ENCODE assay signal across 8 cellular contexts in genomic region chr6:32969685-32970412, GRCh38. TPM values are rescaled to one million over a fixed set of nuclear protein-coding genes. Genes with fewer than 3 reads are reported as not detected.
DNase-seq lines count a peak whose midpoint lies in the region; ATAC-seq, FAIRE-seq and TF ChIP-seq lines count a peak whose summit lies in the region.

No MANE protein-coding gene starts in this region.

- peak overlapping the region; percentile 99 for H3K23ac ChIP-seq in IMR-90 (ENCODE audit: low read depth, low read length)

- peaks cover 6 to 56% of the 10 kb centered on the region in 2 experiments; a peak in 3 of 4 replicates for H3K79me1 ChIP-seq in IMR-90 (ENCODE audit: low read depth in 1 of 2, low read length in 2 of 2)

- H3K4me1 ChIP-seq in IMR-90 (ENCODE audit: control insufficient read depth, insufficient read depth, low read length) (peaks cover 4% of the 10 kb centered on the region; the same call in 1 of the 2 replicates), neutrophil (ENCODE audit: control insufficient read depth in 1 of 2, insufficient read depth in 1 of 2, low read depth in 1 of 2, low read length in 1 of 2) (peaks cover 39 to 49% of the 10 kb centered on the region in 2 experiments), testis (peaks cover 20% of the 10 kb centered on the region)

- H3K27me3 ChIP-seq in IMR-90 (ENCODE audit: control insufficient read depth, insufficient read depth, low read length) (no peaks in the 10 kb centered on the region), neutrophil (no peaks in the 10 kb centered on the region), testis (no peaks in the 10 kb centered on the region)

- peak; percentile 69 for FAIRE-seq in RCC 7860 (lab: Jason Lieb, UNC)

- CTCF ChIA-PET in IMR-90 (lab: Yijun Ruan, JAX): interaction anchor here (1.0 to 2.8 kb wide), 2 partner anchors 16 to 36 kb away, joined by 4 to 18 read pairs; partner anchors contain the start of gene HLA-DMA

- peak overlapping the region; percentile 33 for H2AFZ ChIP-seq in IMR-90 (replicated peaks; ENCODE audit: low read length, poor library complexity)

- H3K4me3 ChIP-seq in IMR-90 (ENCODE audit: insufficient read depth, low read depth, low read length) (peak overlapping the region; percentile 59), fibroblast of villous mesenchyme (ENCODE audit: low read depth, low read length) (peak overlapping the region; percentile 91), neutrophil (ENCODE audit: low read depth in 1 of 2, low read length in 1 of 2) (peak overlapping the region; percentile 96 to 97), testis (peak overlapping the region; percentile 82 to 88)

- H4K91ac ChIP-seq in IMR-90 (ENCODE audit: insufficient read depth, low read depth, low read length): peak overlapping the region; percentile 100

- peak overlapping the region; percentile 97 for H4K5ac ChIP-seq in IMR-90 (ENCODE audit: low read depth, low read length)

- H3K27ac ChIP-seq in IMR-90 (ENCODE audit: insufficient read depth, low read length) (peak overlapping the region; percentile 100), neutrophil (peak overlapping the region; percentile 100), testis (peak overlapping the region; percentile 99)

- TF ChIP-seq POLR2A in IMR-90 (IDR thresholded peaks at IDR 0.05; ENCODE audit: low read depth, low read length) (peak; percentile 54), testis (IDR thresholded peaks at IDR 0.05) (no peak)

- no peak for TF ChIP-seq CTCF in IMR-90 (conservative IDR thresholded peaks at IDR 0.05; ENCODE audit: low read depth, low read length)
- TF ChIP-seq CTCF in fibroblast of villous mesenchyme (IDR thresholded peaks at IDR 0.05; ENCODE audit: insufficient read depth, low read depth, low read length): peak; percentile 17
- TF ChIP-seq CTCF in neutrophil (IDR thresholded peaks at IDR 0.05): peak; percentile 52
- peak; percentile 43 to 79 (median 64) for TF ChIP-seq CTCF in testis (IDR thresholded peaks at IDR 0.05)

- DNase-seq in COLO668 (lab: John Stamatoyannopoulos, UW; ENCODE audit: unreplicated experiment): peak; percentile 60
- peak; percentile 97 for DNase-seq in IMR-90
- DNase-seq in RCC 7860 (ENCODE audit: low spot score): peak; percentile 94
- DNase-seq in activated T-helper 9 cell treated with anti-CD3 and anti-CD28 coated beads, Interleukin-2, amount 50 U/mL, for 16 hours (ENCODE audit: low read depth): peak; percentile 59
- peak; percentile 95 for DNase-seq in fibroblast of villous mesenchyme (ENCODE audit: low read depth)
- DNase-seq in testis: peak; percentile 86

- peak overlapping the region; percentile 95; the same call in 2 of the 3 replicates for H2BK15ac ChIP-seq in IMR-90 (ENCODE audit: low read depth, low read length)

- H3K56ac ChIP-seq in IMR-90 (ENCODE audit: extremely low read depth, insufficient read depth, low read length): peak overlapping the region; percentile 100

- peak overlapping the region; percentile 100 for H2AK5ac ChIP-seq in IMR-90 (ENCODE audit: low read depth, low read length)

- dilution Hi-C loops in IMR-90 (cut with HindIII; ENCODE audit: low sequenced_read_pairs, unreplicated experiment): no loop called here

- H3K36me3 ChIP-seq in IMR-90 (ENCODE audit: control insufficient read depth, insufficient read depth, low read length): peaks cover 21% of the 10 kb centered on the region
- H3K36me3 ChIP-seq in neutrophil: peaks cover 13% of the 10 kb centered on the region
- no peaks in the 10 kb centered on the region for H3K36me3 ChIP-seq in testis (ENCODE audit: low read depth, missing control alignments)

- BruUV-seq in IMR-90 (replicated peaks; lab: Mats Ljungman, UMichigan): no TSS peak

- H3K18ac ChIP-seq in IMR-90 (ENCODE audit: low read depth, low read length): peak overlapping the region; percentile 99

- POLR2A ChIA-PET in IMR-90 (lab: Charles Lee; ENCODE audit: unreplicated experiment): interaction anchor here (0.6 to 2.3 kb wide), 5 partner anchors 22 to 282 kb away, joined by 3 to 6 read pairs (median 5); no protein-coding TSS in a partner anchor

- no peaks in the 10 kb centered on the region; the same call in 1 of the 2 replicates for H3K9me1 ChIP-seq in IMR-90 (ENCODE audit: insufficient read depth, low read length)

- H4K8ac ChIP-seq in IMR-90 (ENCODE audit: low read depth in 2 of 2, low read length in 2 of 2): peak overlapping the region; percentile 99 to 100

- WGBS in IMR-90 (ENCODE audit: extremely low coverage in 2 of 2, insufficient read length in 1 of 2), 2 experiments: no CpG with 5 or more reads among the region's 19 CpGs
- WGBS in testis, 2 donors: 0 to 1% methylated on average over 18 to 19 of the region's 19 CpGs

- peak overlapping the region; percentile 100 for H3K14ac ChIP-seq in IMR-90 (replicated peaks; ENCODE audit: low read depth, low read length)

- peak overlapping the region; percentile 75 for H3K4me2 ChIP-seq in IMR-90 (ENCODE audit: low read depth, low read length)

- H3K9ac ChIP-seq in IMR-90 (ENCODE audit: low read depth, low read length): peak overlapping the region; percentile 96

- peak overlapping the region; percentile 99 for H3K4ac ChIP-seq in IMR-90 (ENCODE audit: low read depth, low read length)

- TF ChIP-seq RAD21 in IMR-90 (IDR thresholded peaks at IDR 0.05; ENCODE audit: low read length): peak; percentile 20

- peak overlapping the region; percentile 100 for H2AK9ac ChIP-seq in IMR-90 (replicated peaks; ENCODE audit: low read depth, low read length, poor library complexity)

- in situ Hi-C loops in IMR-90 (cut with MboI; ENCODE audit: low sequenced_read_pairs): loop anchor here (5.0 to 25.0 kb wide), 2 partner anchors 78 to 783 kb away; partner anchors contain the start of genes AGER, AGPAT1, GPSM3 and PBX2

- peak overlapping the region; percentile 40 for H2BK20ac ChIP-seq in IMR-90 (ENCODE audit: low read depth, low read length)

- peak overlapping the region; percentile 92 for H2BK120ac ChIP-seq in IMR-90 (ENCODE audit: low read depth, low read length)

- ATAC-seq in IMR-90 (ENCODE audit: low read depth) (peak; percentile 19), HG02798 (IDR thresholded peaks at IDR 0.05; ENCODE audit: poor library complexity, unreplicated experiment) (no peak)

- H3K9me3 ChIP-seq in IMR-90 (ENCODE audit: control insufficient read depth, insufficient read depth, low read length): no peaks in the 10 kb centered on the region
- no peaks in the 10 kb centered on the region for H3K9me3 ChIP-seq in neutrophil
- H3K9me3 ChIP-seq in testis: no peaks in the 10 kb centered on the region

- peak overlapping the region; percentile 99 for H2BK5ac ChIP-seq in IMR-90 (ENCODE audit: low read depth, low read length, poor library complexity, severe bottlenecking)

- peaks cover 33% of the 10 kb centered on the region for H4K20me1 ChIP-seq in IMR-90 (ENCODE audit: insufficient read depth, low read length)

- intact Hi-C loops in IMR-90 (cut with micrococcal nuclease) (loop anchor here (1.0 to 5.0 kb wide), 4 partner anchors 17 to 783 kb away; partner anchors contain the start of gene HLA-DMA), testis (cut with DNase I; ENCODE audit: low total_unique reads) (no loop called here)

TF ChIP-seq in IMR-90, 13 proteins besides CTCF, POLR2A, EP300 and RAD21 (continues in another document):
- TF ChIP-seq BHLHE40 (IDR thresholded peaks at IDR 0.05; ENCODE audit: low read depth, low read length) (peak; percentile 39; the same call in 1 of the 2 replicates), CEBPB (IDR thresholded peaks at IDR 0.05; ENCODE audit: low read depth, low read length) (no peak), MXI1 (IDR thresholded peaks at IDR 0.05; ENCODE audit: borderline replicate concordance, low read depth, low read length) (no peak), NFE2L2 (IDR thresholded peaks at IDR 0.05; ENCODE audit: low read depth, low read length) (peak; percentile 94), USF2 (IDR thresholded peaks at IDR 0.05; ENCODE audit: low read depth, low read length) (no peak), CHD1 (IDR thresholded peaks at IDR 0.05; ENCODE audit: low read depth, low read length) (no peak), RCOR1 (IDR thresholded peaks at IDR 0.05; ENCODE audit: insufficient replicate concordance, low read length) (no peak)

RNA-seq across cellular contexts. Expression of gene BRD2, which starts 1.5 kb away (rescaled TPM):
- 75.8 and 99.5 TPM in 2 replicates for total RNA-seq in IMR-90 (2012; rRNA removed)
- 140 and 144 TPM in 2 replicates for polyA plus RNA-seq in IMR-90 (2012; rRNA removed)
- 50.6 and 64.6 TPM in 2 replicates for polyA plus RNA-seq in IMR-90 (2012; cell fraction: cytosol; rRNA removed)
- polyA plus RNA-seq in IMR-90 (2012; cell fraction: nucleus; rRNA removed; ENCODE audit: low replicate concordance): 171 and 486 TPM in 2 replicates
- 126 and 146 TPM in 2 replicates for total RNA-seq in fibroblast of villous mesenchyme
- total RNA-seq in testis: 100 to 1,000 TPM; 312 to 334 TPM
- 299 TPM for polyA plus RNA-seq in testis (ENCODE audit: insufficient read depth, low read depth, low replicate concordance)

RNA-seq across cellular contexts. Expression of gene HLA-DMA, which starts 17.0 kb away (rescaled TPM):
- 1.7 and 2.3 TPM in 2 replicates for total RNA-seq in IMR-90 (2012; rRNA removed)
- 8.3 and 8.4 TPM in 2 replicates for polyA plus RNA-seq in IMR-90 (2012; rRNA removed)
- polyA plus RNA-seq in IMR-90 (2012; cell fraction: cytosol; rRNA removed): 9.0 and 11.0 TPM in 2 replicates
- 11.8 and 23.1 TPM in 2 replicates for polyA plus RNA-seq in IMR-90 (2012; cell fraction: nucleus; rRNA removed; ENCODE audit: low replicate concordance)
- 1.9 and 3.5 TPM in 2 replicates for total RNA-seq in fibroblast of villous mesenchyme
- 10 to 100 TPM; 10.1 to 19.8 TPM for total RNA-seq in testis
- 54.5 TPM for polyA plus RNA-seq in testis (ENCODE audit: insufficient read depth, low read depth, low replicate concordance)

RNA-seq across cellular contexts. Expression of gene HLA-DMB, which starts 29.0 kb away (rescaled TPM):
- total RNA-seq in IMR-90 (2012; rRNA removed) (0.18 and 0.28 TPM in 2 replicates), fibroblast of villous mesenchyme (1.7 TPM in 1 of 2 replicates, not detected in the other), testis (1 to 10 TPM; 4.9 to 6.0 TPM)
- polyA plus RNA-seq in IMR-90 (2012; rRNA removed) (0.19 and 0.20 TPM in 2 replicates), testis (ENCODE audit: insufficient read depth, low read depth, low replicate concordance) (46.1 TPM)
- 0.10 and 0.18 TPM in 2 replicates for polyA plus RNA-seq in IMR-90 (2012; cell fraction: cytosol; rRNA removed)
- 0.14 and 0.15 TPM in 2 replicates for polyA plus RNA-seq in IMR-90 (2012; cell fraction: nucleus; rRNA removed; ENCODE audit: low replicate concordance)

RNA-seq across cellular contexts. Expression of gene HLA-DOA, which starts 39.5 kb away (rescaled TPM):
- not detected in 2 replicates for total RNA-seq in IMR-90 (2012; rRNA removed)
- polyA plus RNA-seq in IMR-90 (2012; rRNA removed): not detected in 2 replicates
- polyA plus RNA-seq in IMR-90 (2012; cell fraction: cytosol; rRNA removed): not detected in 2 replicates
- not detected in 2 replicates for polyA plus RNA-seq in IMR-90 (2012; cell fraction: nucleus; rRNA removed; ENCODE audit: low replicate concordance)
- not detected in 2 replicates for total RNA-seq in fibroblast of villous mesenchyme
- total RNA-seq in testis: 1 to 10 TPM; 1.2 to 1.7 TPM
- 13.5 TPM for polyA plus RNA-seq in testis (ENCODE audit: insufficient read depth, low read depth, low replicate concordance)
